1 cellular context compared by ENCODE assay signal in the genomic region with DNA sequence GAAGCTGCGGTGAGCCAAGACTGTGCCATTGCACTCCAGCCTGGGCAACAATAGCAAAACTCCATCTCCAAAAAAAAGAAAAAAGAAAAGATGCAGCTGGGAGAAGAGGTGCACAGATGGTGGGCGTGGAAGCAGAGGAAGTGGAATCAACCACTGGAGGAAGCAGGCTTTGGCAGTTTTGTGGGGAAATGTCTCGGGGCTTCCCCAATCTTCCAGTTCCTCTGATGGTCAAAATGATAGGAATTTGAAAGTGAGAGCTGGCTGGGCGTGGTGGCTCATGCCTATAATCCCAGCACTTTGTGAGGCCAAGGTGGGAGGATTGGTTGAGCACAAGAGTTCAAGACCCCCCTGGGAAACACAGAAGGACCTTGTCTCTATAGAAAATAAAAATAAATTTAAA.
A peak's percentile ranks its signal among the peaks of the same experiment; 100 is the strongest.
TF ChIP-seq lines count a peak whose summit lies in the region.

No MANE protein-coding gene starts in this region.

TF ChIP-seq in GM12878, 131 proteins besides CTCF, POLR2A, EP300 and RAD21:
- TF ChIP-seq SPI1 (IDR thresholded peaks at IDR 0.05; ENCODE audit: borderline replicate concordance, insufficient read depth, low read depth, low read length), result peak; percentile 33; the same call in 1 of the 2 replicates
- TF ChIP-seq, protein P1, sequence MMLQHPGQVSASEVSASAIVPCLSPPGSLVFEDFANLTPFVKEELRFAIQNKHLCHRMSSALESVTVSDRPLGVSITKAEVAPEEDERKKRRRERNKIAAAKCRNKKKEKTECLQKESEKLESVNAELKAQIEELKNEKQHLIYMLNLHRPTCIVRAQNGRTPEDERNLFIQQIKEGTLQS (IDR thresholded peaks at IDR 0.05; ENCODE audit: borderline replicate concordance, extremely low read depth, low read depth, low read length), result no peak
